Comparison of ENCODE assay signal across 8 cellular contexts in genomic region chr17:491086-492014, GRCh38. TPM values are rescaled to one million over a fixed set of nuclear protein-coding genes. Genes with fewer than 3 reads are reported as not detected.
DNase-seq lines count a peak whose midpoint lies in the region; ATAC-seq and TF ChIP-seq lines count a peak whose summit lies in the region.

No MANE protein-coding gene starts in this region.

- ATAC-seq in natural killer cell (peak; percentile 39 to 48 (median 41)), GM21515 (IDR thresholded peaks at IDR 0.05; ENCODE audit: unreplicated experiment) (no peak), HG02759 (IDR thresholded peaks at IDR 0.05; ENCODE audit: unreplicated experiment) (no peak), GM21390 (IDR thresholded peaks at IDR 0.05; ENCODE audit: unreplicated experiment) (no peak), HG02588 (IDR thresholded peaks at IDR 0.05; ENCODE audit: unreplicated experiment) (no peak)

- H3K4me3 ChIP-seq in fibroblast of mammary gland (ENCODE audit: control insufficient read depth, low read depth, low read length) = peak overlapping the region; percentile 26

- H3K27ac Mint-ChIP-seq in natural killer cell = peak overlapping the region; percentile 56 to 64

- intact Hi-C loops in natural killer cell (cut with micrococcal nuclease) = no loop called here

- no peaks in the 10 kb centered on the region for H3K27me3 Mint-ChIP-seq in natural killer cell (ENCODE audit: low read depth in 2 of 2)

- H3K4me3 Mint-ChIP-seq in natural killer cell = peak overlapping the region; percentile 86

- DNase-seq in HEK293T (ENCODE audit: extremely low spot score) = peak; percentile 61
- peak; percentile 35 for DNase-seq in activated CD8-positive, alpha-beta memory T cell treated with anti-CD3 and anti-CD28 coated beads, Interleukin-2, amount 50 U/mL, for 4 hours
- peak; percentile 71 for DNase-seq in fibroblast of mammary gland (ENCODE audit: low read depth)
- DNase-seq in natural killer cell = peak; percentile 57

- POLR2A ChIA-PET in HEK293T (lab: Yijun Ruan, JAX) = no interaction called here

- H3K36me3 Mint-ChIP-seq in natural killer cell = no peaks in the 10 kb centered on the region

- H3K4me1 Mint-ChIP-seq in natural killer cell = peaks cover 5 to 20% of the 10 kb centered on the region in 2 donors

- CTCF ChIA-PET in HEK293T (lab: Yijun Ruan, JAX) = no interaction called here

- H3K9me3 Mint-ChIP-seq in natural killer cell = no peaks in the 10 kb centered on the region

- TF ChIP-seq CTCF in fibroblast of mammary gland (conservative IDR thresholded peaks at IDR 0.05; ENCODE audit: control insufficient read depth, insufficient read depth, low read depth, low read length) (no peak), natural killer cell (IDR thresholded peaks at IDR 0.05) (no peak)

TF ChIP-seq in HEK293T, 16 proteins besides CTCF, POLR2A, EP300 and RAD21:
- TF ChIP-seq LEF1 (IDR thresholded peaks at IDR 0.05; ENCODE audit: borderline replicate concordance) (no peak), L3MBTL2 (conservative IDR thresholded peaks at IDR 0.05) (peak; percentile 64)

RNA-seq across cellular contexts. Expression of gene RFLNB, which starts 45.6 kb away (rescaled TPM):
- 10 to 100 TPM; 24.1 to 88.1 (median 28.2) TPM for total RNA-seq in natural killer cell

Comparison
In these comparisons a context has a peak if more than half of its experiments do, and no peak if none do; other contexts are left out.
1. ATAC-seq: peak in natural killer cell (3 of 3); none in GM21515 (single experiment), HG02759 (single experiment), GM21390 (single experiment) and HG02588 (single experiment).
2. Peak in every context shown above with its lines, with median percentiles within 50 percentile points of each other: DNase-seq.